Comparison of ENCODE assay signal across 22 cellular contexts in genomic region chr7:154383045-154383444, GRCh38.
"Had no signal": no experiment of that assay in that cellular context is flagged by ENCODE, and none has a peak within 500 bp of the region (broad histone marks: within the 10 kb centered on the region; RNA-seq: fewer than 3 reads in every experiment).

No MANE protein-coding gene starts in this region.

- H3K27me3 ChIP-seq: brain microvascular endothelial cell, cardiac muscle cell, MG63, SJSA1 had no signal

- ATAC-seq: activated CD8-positive, alpha-beta memory T cell treated with anti-CD3 and anti-CD28 coated beads, Interleukin-2, amount 10 ng/mL, durations not matched to agents 7 days and 5 days; activated naive CD4-positive, alpha-beta T cell treated with anti-CD3 and anti-CD28 coated beads, Interleukin-2, amount 50 U/mL, for 72 hours; activated T-cell treated with anti-CD3 and anti-CD28 coated beads, Interleukin-2, amount 50 U/mL, for 4 hours had no signal

- DNase-seq: activated B cell treated with CpG ODN at 0.5 μM for 24 hours; activated CD4-positive, alpha-beta T cell treated with anti-CD3 and anti-CD28 coated beads for 1 hour; activated CD4-positive, alpha-beta T cell treated with anti-CD3 and anti-CD28 coated beads, Interleukin-2, amount 10 ng/mL, durations not matched to agents 24 days and 14 days; activated CD4-positive, alpha-beta T cell treated with anti-CD3 and anti-CD28 coated beads, Interleukin-2, amount 50 U/mL, for 48 hours; activated CD8-positive, alpha-beta memory T cell treated with anti-CD3 and anti-CD28 coated beads, Interleukin-2, amount 10 ng/mL, durations not matched to agents 7 days and 5 days; activated effector memory CD4-positive, alpha-beta T cell treated with anti-CD3 and anti-CD28 coated beads, Interleukin-2, amount 50 U/mL, for 16 hours; activated naive CD4-positive, alpha-beta T cell treated with Interleukin-2 at 50 U/mL for 16 hours; activated T-cell treated with anti-CD3 and anti-CD28 coated beads, Interleukin-2, amount 50 U/mL, for 4 hours; amygdala; brain microvascular endothelial cell; MG63; MV-4-11; NCI-H1092 treated with DMSO at 0.1 percent for 48 hours; NCI-H1436; NCI-H1694 treated with DMSO at 0.1 percent for 48 hours; NCI-H2081; NCI-H446; NCI-H524; SHP77 had no signal

- H3K4me3 ChIP-seq: cardiac muscle cell, MG63, SJSA1 had no signal

- H3K27ac ChIP-seq: brain microvascular endothelial cell, cardiac muscle cell, SJSA1 had no signal

- H3K36me3 ChIP-seq: brain microvascular endothelial cell, cardiac muscle cell, MG63, SJSA1 had no signal

- H3K9me3 ChIP-seq: MG63, SJSA1 had no signal

- H3K4me1 ChIP-seq: SJSA1 had no signal
